12 cellular contexts compared by ENCODE assay signal in the genomic region with DNA sequence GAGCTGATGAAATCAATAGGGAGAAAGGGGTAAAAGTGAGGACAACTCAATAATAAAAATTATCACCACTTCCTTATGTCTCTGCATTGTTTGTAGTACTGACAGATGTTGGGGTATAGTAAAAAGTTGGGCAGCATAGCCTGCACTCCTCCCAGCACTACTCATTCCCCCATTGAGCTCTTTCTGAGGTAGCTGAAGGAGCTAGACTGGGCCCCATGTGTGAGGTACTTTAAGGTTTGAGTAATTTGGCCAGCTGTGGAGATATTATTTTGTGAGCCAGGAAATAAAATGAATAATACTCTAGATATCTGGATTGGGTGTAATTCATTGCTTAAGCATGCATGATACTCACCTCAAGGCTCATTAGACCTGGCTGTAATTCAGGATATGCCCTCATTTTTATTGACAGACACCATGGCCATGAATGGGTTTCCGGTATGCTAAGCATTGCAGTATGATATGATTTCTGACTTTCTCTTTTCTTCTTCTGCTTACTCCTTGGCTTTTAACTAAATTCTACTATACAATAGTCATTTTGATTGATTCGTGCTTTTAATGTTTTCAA.
DNase-seq lines count a peak whose midpoint lies in the region; ATAC-seq lines count a peak whose summit lies in the region.
"Had no signal": no experiment of that assay in that cellular context is flagged by ENCODE, and none has a peak within 500 bp of the region (broad histone marks: within the 10 kb centered on the region; RNA-seq: fewer than 3 reads in every experiment).

No MANE protein-coding gene starts in this region.

- ATAC-seq in HG03159 (IDR thresholded peaks at IDR 0.05; ENCODE audit: unreplicated experiment) = no peak
- ATAC-seq in HG03460 (IDR thresholded peaks at IDR 0.05; ENCODE audit: unreplicated experiment) = no peak
- ATAC-seq: right cardiac atrium had no signal

- DNase-seq in A172 (ENCODE audit: low spot score) (peak; percentile 70), GM04504 (ENCODE audit: low read depth) (peak; percentile 82), RKO (ENCODE audit: low spot score) (peak; percentile 49), glomerular visceral epithelial cell (ENCODE audit: extremely low spot score) (peak; percentile 92), NCI-H2029 treated with DMSO at 0.1 percent for 48 hours (lab: John Stamatoyannopoulos, UW) (no peak), mesenteric fat pad (ENCODE audit: low spot score) (no peak)
- DNase-seq: NCI-H1092, NCI-H2227 treated with DMSO at 0.1 percent for 48 hours, nephron progenitor cell, right cardiac atrium had no signal

Comparison
In these comparisons a context has a peak if more than half of its experiments do, and no peak if none do; other contexts are left out.
1. DNase-seq: peak in A172 (single experiment), GM04504 (single experiment), RKO (single experiment) and glomerular visceral epithelial cell (single experiment); none in NCI-H2029 treated with DMSO at 0.1 percent for 48 hours (single experiment) and mesenteric fat pad (single experiment).